Comparison of ENCODE assay signal across 16 cellular contexts in the genomic region with DNA sequence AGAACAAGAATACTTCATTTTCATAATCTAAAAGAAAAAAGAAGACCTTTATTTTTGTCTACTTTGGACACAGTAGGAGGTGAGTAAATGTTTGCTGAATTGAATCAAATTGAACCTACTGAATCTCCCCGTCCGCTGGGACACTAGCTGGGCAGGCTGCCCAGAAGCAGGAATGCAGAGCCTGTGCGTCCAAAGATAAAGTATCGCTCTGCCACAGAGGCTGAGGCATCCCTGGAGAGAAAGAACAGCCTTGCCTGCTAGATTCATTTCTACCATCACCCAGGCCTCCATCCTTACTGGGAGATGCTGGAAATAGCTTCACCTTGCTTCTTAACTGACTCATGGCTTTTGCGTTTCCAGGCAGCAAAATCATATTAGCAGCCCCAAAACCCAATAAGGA.
DNase-seq lines count a peak whose midpoint lies in the region; ATAC-seq, FAIRE-seq and TF ChIP-seq lines count a peak whose summit lies in the region.
"Had no signal": no experiment of that assay in that cellular context is flagged by ENCODE, and none has a peak within 500 bp of the region (broad histone marks: within the 10 kb centered on the region; RNA-seq: fewer than 3 reads in every experiment).

No MANE protein-coding gene starts in this region.

- H3K4me2 ChIP-seq in fibroblast of lung (ENCODE audit: extremely low read depth, insufficient read depth, low read length), result no peak overlapping the region

- H3K36me3 Mint-ChIP-seq in Caco-2 (ENCODE audit: insufficient read depth, unreplicated experiment), result no peaks in the 10 kb centered on the region
- H3K36me3 Mint-ChIP-seq: CD8-positive, alpha-beta memory T cell; memory B cell had no signal

- H4K20me1 ChIP-seq in fibroblast of lung (ENCODE audit: control insufficient read depth, extremely low read depth, insufficient read depth, low read length), result no peaks in the 10 kb centered on the region

- no peak overlapping the region for H3K4me3 ChIP-seq in SJCRH30
- no peak overlapping the region for H3K4me3 ChIP-seq in fibroblast of lung (replicated peaks in 1 of 4; ENCODE audit: control extremely low read depth in 1 of 4, insufficient read depth in 1 of 4, low read depth in 3 of 4, low read length in 4 of 4)
- no peak overlapping the region for H3K4me3 ChIP-seq in Caco-2 (ENCODE audit: low read depth, low read length)

- H3K27ac ChIP-seq in SJCRH30 (no peak overlapping the region), fibroblast of lung (ENCODE audit: insufficient read depth, low read length) (no peak overlapping the region)

- no peaks in the 10 kb centered on the region for H3K4me1 Mint-ChIP-seq in Caco-2 (ENCODE audit: low read depth, unreplicated experiment)
- H3K4me1 Mint-ChIP-seq: CD8-positive, alpha-beta memory T cell; memory B cell; neural crest cell had no signal

- FAIRE-seq in GM12891 (lab: Jason Lieb, UNC), result no peak
- FAIRE-seq: small intestine had no signal

- intact Hi-C loops in Caco-2 (cut with micrococcal nuclease; ENCODE audit: unreplicated experiment), result no loop called here

- H3K36me3 ChIP-seq in SJCRH30, result no peaks in the 10 kb centered on the region
- no peaks in the 10 kb centered on the region for H3K36me3 ChIP-seq in fibroblast of lung (ENCODE audit: control insufficient read depth, insufficient read depth, low read length)
- no peaks in the 10 kb centered on the region for H3K36me3 ChIP-seq in Caco-2 (ENCODE audit: control insufficient read depth, insufficient read depth, low read length)

- ATAC-seq in left lobe of liver, result peak; percentile 75

- H3K9me3 Mint-ChIP-seq in Caco-2 (ENCODE audit: unreplicated experiment), result peaks cover 18% of the 10 kb centered on the region

- peaks cover 2% of the 10 kb centered on the region for H3K27me3 Mint-ChIP-seq in Caco-2 (ENCODE audit: insufficient read depth, unreplicated experiment)

- POLR2A ChIA-PET in Caco-2 (lab: Charles Lee), result no interaction called here

- no peak for TF ChIP-seq POLR2A in GM12891 (IDR thresholded peaks at IDR 0.05; ENCODE audit: low read depth, low read length)

- no TSS peak for BruUV-seq in Caco-2 (replicated peaks; lab: Mats Ljungman, UMichigan)

- no peak overlapping the region for H2AFZ ChIP-seq in fibroblast of lung (ENCODE audit: low read length)

- no peak overlapping the region for H3K27ac Mint-ChIP-seq in Caco-2 (ENCODE audit: unreplicated experiment)
- H3K27ac Mint-ChIP-seq: CD8-positive, alpha-beta memory T cell; memory B cell had no signal

- H3K9ac ChIP-seq in fibroblast of lung (ENCODE audit: insufficient read depth, low read length), result no peak overlapping the region

- H3K79me2 ChIP-seq in fibroblast of lung (ENCODE audit: control insufficient read depth, insufficient read depth, low read length), result no peaks in the 10 kb centered on the region

- CTCF ChIA-PET in Caco-2 (lab: Charles Lee), result interaction anchor here (1.9 kb wide), 1 partner anchor 11 kb away, joined by 7 read pairs; no protein-coding TSS in a partner anchor

- H3K9me3 ChIP-seq in SJCRH30 (replicated peaks), result 0 out of 2 replicates have a peak, but pooled peaks cover 1% of the 10 kb centered on the region
- H3K9me3 ChIP-seq in fibroblast of lung (ENCODE audit: control insufficient read depth, insufficient read depth, low read depth, low read length), result no peaks in the 10 kb centered on the region
- H3K9me3 ChIP-seq in Caco-2, result no peaks in the 10 kb centered on the region; the same call in 1 of the 2 replicates

- no peaks in the 10 kb centered on the region for H3K4me1 ChIP-seq in SJCRH30
- H3K4me1 ChIP-seq in fibroblast of lung (ENCODE audit: control insufficient read depth, extremely low read depth, insufficient read depth, low read length), result no peaks in the 10 kb centered on the region
- H3K4me1 ChIP-seq in Caco-2, result no peaks in the 10 kb centered on the region

- peak; percentile 44 for DNase-seq in LHCN-M2 (ENCODE audit: low read depth)
- DNase-seq in SJCRH30, result peak; percentile 33 to 42
- peak; percentile 18 to 54 for DNase-seq in fibroblast of lung (ENCODE audit: low read depth in 2 of 2)
- no peak for DNase-seq in left lobe of liver (ENCODE audit: low spot score)
- DNase-seq in stimulated activated CD4-positive, alpha-beta T cell treated with anti-CD3 and anti-CD28 coated beads, Interleukin-4, amount 100 ng/mL, for 24 hours, result no peak
- no peak for DNase-seq in activated T-cell treated with anti-CD3 and anti-CD28 coated beads, Interleukin-2, amount 50 U/mL, for 48 hours
- no peak for DNase-seq in Caco-2
- no peak for DNase-seq in GM12891 (ENCODE audit: insufficient read length, low spot score)
- DNase-seq: activated naive CD4-positive, alpha-beta T cell; caudate nucleus; CD8-positive, alpha-beta memory T cell; GOT3; NCI-H187 treated with DMSO at 0.1 percent for 48 hours; small intestine had no signal

- TF ChIP-seq CTCF in fibroblast of lung (conservative IDR thresholded peaks at IDR 0.05 in 1 of 2, IDR thresholded peaks at IDR 0.05 in 1 of 2; ENCODE audit: low read depth in 1 of 2, low read length in 2 of 2), result no peak
- no peak for TF ChIP-seq CTCF in Caco-2 (IDR thresholded peaks at IDR 0.05; ENCODE audit: insufficient read depth in 1 of 2, low read depth in 1 of 2, low read length in 1 of 2, severe bottlenecking in 1 of 2, unreplicated experiment in 1 of 2)

- H3K27me3 ChIP-seq in SJCRH30 (no peaks in the 10 kb centered on the region), fibroblast of lung (ENCODE audit: control insufficient read depth, insufficient read depth, low read length) (no peaks in the 10 kb centered on the region), Caco-2 (replicated peaks; ENCODE audit: control insufficient read depth, insufficient read depth, low read length) (no peaks in the 10 kb centered on the region; the same call in none of the 2 replicates)

- H3K4me3 Mint-ChIP-seq in Caco-2 (ENCODE audit: unreplicated experiment), result no peak overlapping the region
- H3K4me3 Mint-ChIP-seq: CD8-positive, alpha-beta memory T cell; memory B cell; neural crest cell had no signal

TF ChIP-seq in GM12891, 5 proteins besides CTCF, POLR2A, EP300 and RAD21:
- no peak for TF ChIP-seq PAX5 (IDR thresholded peaks at IDR 0.05; ENCODE audit: insufficient read depth, low read length, severe bottlenecking)
- TF ChIP-seq POLR2AphosphoS5 (IDR thresholded peaks at IDR 0.05; ENCODE audit: low read depth, low read length), result no peak
- no peak for TF ChIP-seq POU2F2 (IDR thresholded peaks at IDR 0.05; ENCODE audit: low read depth, low read length)
- no peak for TF ChIP-seq TAF1 (IDR thresholded peaks at IDR 0.05; ENCODE audit: low read depth, low read length)
- no peak for TF ChIP-seq SPI1 (IDR thresholded peaks at IDR 0.05; ENCODE audit: low read depth, low read length)

Comparison
In these comparisons a context has a peak if more than half of its experiments do, and no peak if none do; other contexts are left out.
1. DNase-seq: peak in LHCN-M2 (single experiment), SJCRH30 (2 of 2) and fibroblast of lung (2 of 2); none in left lobe of liver (single experiment), stimulated activated CD4-positive, alpha-beta T cell treated with anti-CD3 and anti-CD28 coated beads, Interleukin-4, amount 100 ng/mL, for 24 hours (single experiment), activated T-cell treated with anti-CD3 and anti-CD28 coated beads, Interleukin-2, amount 50 U/mL, for 48 hours (0 of 2), Caco-2 (0 of 2) and GM12891 (single experiment).